In the genomic region with DNA sequence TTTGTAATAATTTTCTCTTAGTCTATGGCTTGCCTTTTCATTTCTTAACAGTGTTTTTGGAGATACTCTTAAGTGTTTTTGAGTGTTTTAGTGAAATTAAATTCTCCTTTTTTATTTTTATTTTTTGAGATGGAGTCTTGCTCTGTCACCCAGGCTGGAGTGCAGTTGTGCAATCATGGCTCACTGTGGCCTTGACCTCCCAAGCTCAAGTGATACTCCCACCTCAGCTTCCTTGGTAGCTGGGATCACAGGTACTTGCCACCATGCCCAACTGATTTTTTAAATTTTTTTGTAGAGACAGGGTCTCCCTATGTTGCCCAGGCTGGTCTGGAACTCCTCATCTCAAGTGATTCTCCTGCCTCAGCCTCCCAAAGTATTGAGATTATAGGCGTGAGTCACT, we compare ENCODE assay signal across 27 cellular contexts.
"Had no signal": no experiment of that assay in that cellular context is flagged by ENCODE, and none has a peak within 500 bp of the region (broad histone marks: within the 10 kb centered on the region; RNA-seq: fewer than 3 reads in every experiment).

No MANE protein-coding gene starts in this region.

- ATAC-seq: naive thymus-derived CD8-positive, alpha-beta T cell; natural killer cell treated with Interleukin-12 subunit alpha and Interleukin-12 subunit beta and Interleukin-15 and Interleukin-18, amount 100 ng/mL, for 72 hours; pancreas; right cardiac atrium; sciatic nerve; stimulated activated memory B cell treated with anti-CD40 and anti-IgM and Interleukin-4, amounts not matched to agents 10 μg/mL and 1 μg/mL and 100 μg/mL, for 72 hours; stimulated activated naive CD8-positive, alpha-beta T cell treated with anti-CD3 and anti-CD28 coated beads, Interleukin-15, amount 100 ng/mL, for 72 hours; stimulated activated naive CD8-positive, alpha-beta T cell treated with anti-CD3 and anti-CD28 coated beads, Interleukin-15, Interleukin-2, amounts not matched to agents 100 U/mL and 50 U/mL, for 24 hours had no signal

- H3K27ac ChIP-seq: neutrophil, pancreas, prostate gland, skin epidermis, spleen, thoracic aorta, thyroid gland, tibial nerve, upper lobe of left lung, vagina had no signal

- H3K4me1 ChIP-seq: pancreas, prostate gland, spleen, tibial nerve, upper lobe of left lung, vagina had no signal

- H3K4me2 ChIP-seq: smooth muscle cell had no signal

- H3K36me3 ChIP-seq: neutrophil, pancreas, prostate gland, spleen, thoracic aorta, thyroid gland, tibial nerve, upper lobe of left lung, vagina had no signal

- FAIRE-seq: pancreas, urothelium cell line had no signal

- DNase-seq: naive thymus-derived CD8-positive, alpha-beta T cell; nucleus accumbens; pancreas; right cardiac atrium; spleen; stimulated activated CD4-positive, alpha-beta T cell treated with anti-CD3 and anti-CD28 coated beads, Interleukin-12 subunit alpha, Interleukin-12 subunit beta, amount 100 ng/mL, for 4 hours; stimulated activated CD4-positive, alpha-beta T cell treated with anti-CD3 and anti-CD28 coated beads, Interleukin-1b, Interleukin-23, amount 100 ng/mL, for 48 hours; stimulated activated CD4-positive, alpha-beta T cell treated with anti-CD3 and anti-CD28 coated beads, Interleukin-4, amount 100 ng/mL, for 1 hour; stimulated activated CD4-positive, alpha-beta T cell treated with anti-CD3 and anti-CD28 coated beads, Interleukin-4, amount 100 ng/mL, for 4 hours; stimulated activated CD8-positive, alpha-beta memory T cell treated with anti-CD3 and anti-CD28 coated beads, Interleukin-4, amount 100 ng/mL, for 48 hours; stimulated activated naive CD4-positive, alpha-beta T cell; stimulated activated naive CD8-positive, alpha-beta T cell treated with anti-CD3 and anti-CD28 coated beads, Interleukin-15, amount 100 ng/mL, for 72 hours; stimulated activated naive CD8-positive, alpha-beta T cell treated with anti-CD3 and anti-CD28 coated beads, Interleukin-15, Interleukin-2, amounts not matched to agents 100 U/mL and 50 U/mL, for 24 hours; thyroid gland; trophoblast cell; upper lobe of left lung had no signal

- H3K9me3 ChIP-seq: neutrophil, pancreas, prostate gland, thoracic aorta, thyroid gland, vagina had no signal

- H3K27me3 ChIP-seq: neutrophil, pancreas, spleen, thyroid gland, tibial nerve, upper lobe of left lung, vagina had no signal

- H3K4me3 ChIP-seq: pancreas, prostate gland, skin epidermis, smooth muscle cell, spleen, thoracic aorta, thyroid gland, tibial nerve, upper lobe of left lung, vagina had no signal
